30 cellular contexts compared by ENCODE assay signal in the genomic region with DNA sequence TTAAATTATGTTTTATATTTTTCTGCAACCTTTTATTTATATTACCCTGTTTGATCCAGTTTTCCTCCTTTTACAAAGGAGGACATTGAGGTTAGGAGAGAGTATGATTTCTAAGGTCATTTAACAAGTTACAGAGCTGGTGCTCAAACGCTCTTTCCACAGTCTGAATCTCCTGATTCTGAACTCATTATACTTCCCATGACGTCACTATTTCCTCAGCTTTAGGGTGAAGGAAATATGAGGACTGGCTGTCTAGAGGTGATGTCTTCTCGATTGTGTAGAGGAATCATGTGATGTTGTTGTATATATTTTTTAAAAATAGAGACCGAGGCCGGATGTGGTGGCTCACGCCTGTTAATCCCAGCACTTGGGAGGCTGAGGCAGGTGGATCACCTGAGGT.
"Had no signal": no experiment of that assay in that cellular context is flagged by ENCODE, and none has a peak within 500 bp of the region (broad histone marks: within the 10 kb centered on the region; RNA-seq: fewer than 3 reads in every experiment).

No MANE protein-coding gene starts in this region.

- H3K9me3 ChIP-seq: colonic mucosa, esophagus squamous epithelium, gastrocnemius medialis, heart right ventricle, lower lobe of right lung, mucosa of descending colon had no signal

- H3K4me3 ChIP-seq: colonic mucosa, dorsolateral prefrontal cortex, esophagus squamous epithelium, gastrocnemius medialis, lower lobe of right lung, mucosa of descending colon had no signal

- H3K4me1 Mint-ChIP-seq: naive B cell had no signal

- H3K9me3 Mint-ChIP-seq: dendritic cell treated with granulocyte-macrophage colony-stimulating factor and Interleukin-4, amounts not matched to agents 40 ng/mL and 50 ng/mL, for 4 days; immature natural killer cell; naive B cell; naive thymus-derived CD8-positive, alpha-beta T cell had no signal

- H3K36me3 ChIP-seq: colonic mucosa had no signal

- H3K27me3 ChIP-seq: colonic mucosa, dorsolateral prefrontal cortex, gastrocnemius medialis, heart right ventricle had no signal

- DNase-seq: colonic mucosa; cortex of kidney; dorsolateral prefrontal cortex; effector CD4-positive, alpha-beta T cell; effector memory CD4-positive, alpha-beta T cell; erythroblast; esophagus squamous epithelium; foreskin fibroblast; foreskin melanocyte; gastrocnemius medialis; glutamatergic neuron; head of caudate nucleus; heart right ventricle; hippocampal formation; immature natural killer cell; islet precursor cell; kidney; kidney glomerular epithelial cell; left colon; left ventricle myocardium superior; lower lobe of right lung; mesenchymal stem cell; mucosa of descending colon; naive B cell; naive thymus-derived CD8-positive, alpha-beta T cell had no signal

- H3K27ac Mint-ChIP-seq: dendritic cell treated with granulocyte-macrophage colony-stimulating factor and Interleukin-4, amounts not matched to agents 40 ng/mL and 50 ng/mL, for 4 days; mesothelial cell of epicardium; naive B cell had no signal

- ATAC-seq: esophagus mucosa; gastrocnemius medialis; heart right ventricle; left colon; left lobe of liver; left ventricle myocardium superior; lower lobe of right lung; mucosa of descending colon; naive thymus-derived CD8-positive, alpha-beta T cell had no signal

- H3K4me1 ChIP-seq: colonic mucosa, lower lobe of right lung had no signal

- H3K27me3 Mint-ChIP-seq: dendritic cell treated with granulocyte-macrophage colony-stimulating factor and Interleukin-4, amounts not matched to agents 40 ng/mL and 50 ng/mL, for 4 days; naive B cell; naive thymus-derived CD8-positive, alpha-beta T cell had no signal

- FAIRE-seq: kidney had no signal

- H3K27ac ChIP-seq: colonic mucosa, epithelial cell of prostate, esophagus squamous epithelium, lower lobe of right lung had no signal

- H3K4me3 Mint-ChIP-seq: dendritic cell treated with granulocyte-macrophage colony-stimulating factor and Interleukin-4, amounts not matched to agents 40 ng/mL and 50 ng/mL, for 4 days; immature natural killer cell; mesothelial cell of epicardium; naive B cell; naive thymus-derived CD8-positive, alpha-beta T cell had no signal
